ENCODE assay signal across 1 cellular context in the genomic region with DNA sequence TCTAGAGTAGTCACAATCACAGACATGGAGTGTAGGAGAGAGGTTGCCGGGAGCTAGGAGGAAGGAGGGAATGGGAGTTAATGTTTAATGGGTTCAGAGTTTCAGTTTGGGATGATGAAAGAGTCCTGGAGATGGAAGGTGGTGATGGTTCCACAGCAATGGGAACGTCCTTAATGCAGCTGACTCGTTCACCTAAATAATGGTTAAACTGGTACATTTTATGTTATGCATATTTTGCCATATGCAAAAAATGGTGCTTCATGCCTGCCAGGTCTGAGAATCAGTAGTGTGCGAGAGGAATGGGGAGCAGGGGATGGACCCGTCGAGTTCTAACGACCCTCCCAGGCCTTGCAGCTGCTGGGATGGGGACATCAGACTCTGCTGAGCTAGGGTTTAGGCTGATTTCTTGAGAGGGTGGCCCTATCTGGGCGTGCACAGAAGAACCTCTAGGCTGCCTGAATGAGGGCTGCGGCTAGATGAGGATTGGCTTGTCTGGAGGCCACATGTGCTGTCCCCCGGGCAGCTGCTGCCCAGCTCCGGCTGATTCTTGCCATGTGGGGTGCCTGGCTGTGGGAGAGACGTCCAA.
TF ChIP-seq lines count a peak whose summit lies in the region.

No MANE protein-coding gene starts in this region.

TF ChIP-seq in HepG2, 621 proteins besides CTCF, POLR2A, EP300 and RAD21 (continued from another document and continues in another):
- TF ChIP-seq, protein P1, sequence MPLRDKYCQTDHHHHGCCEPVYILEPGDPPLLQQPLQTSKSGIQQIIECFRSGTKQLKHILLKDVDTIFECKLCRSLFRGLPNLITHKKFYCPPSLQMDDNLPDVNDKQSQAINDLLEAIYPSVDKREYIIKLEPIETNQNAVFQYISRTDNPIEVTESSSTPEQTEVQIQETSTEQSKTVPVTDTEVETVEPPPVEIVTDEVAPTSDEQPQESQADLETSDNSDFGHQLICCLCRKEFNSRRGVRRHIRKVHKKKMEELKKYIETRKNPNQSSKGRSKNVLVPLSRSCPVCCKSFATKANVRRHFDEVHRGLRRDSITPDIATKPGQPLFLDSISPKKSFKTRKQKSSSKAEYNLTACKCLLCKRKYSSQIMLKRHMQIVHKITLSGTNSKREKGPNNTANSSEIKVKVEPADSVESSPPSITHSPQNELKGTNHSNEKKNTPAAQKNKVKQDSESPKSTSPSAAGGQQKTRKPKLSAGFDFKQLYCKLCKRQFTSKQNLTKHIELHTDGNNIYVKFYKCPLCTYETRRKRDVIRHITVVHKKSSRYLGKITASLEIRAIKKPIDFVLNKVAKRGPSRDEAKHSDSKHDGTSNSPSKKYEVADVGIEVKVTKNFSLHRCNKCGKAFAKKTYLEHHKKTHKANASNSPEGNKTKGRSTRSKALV (CRISPR knock-in tag; IDR thresholded peaks at IDR 0.05) = no peak
- TF ChIP-seq TAF1 (CRISPR knock-in tag; IDR thresholded peaks at IDR 0.05) (peak; percentile 53; the same call in 1 of the 2 replicates), ZNF318 (CRISPR knock-in tag; IDR thresholded peaks at IDR 0.05) (0 out of 2 replicates have a peak, but pooled peaks have one; percentile 39), CREM (IDR thresholded peaks at IDR 0.05) (peak; percentile 23; the same call in 1 of the 2 replicates), CREM (CRISPR knock-in tag; IDR thresholded peaks at IDR 0.05) (no peak), KAT2B (IDR thresholded peaks at IDR 0.05; ENCODE audit: borderline replicate concordance, low read depth, low read length) (no peak), ZNF557 (CRISPR knock-in tag; IDR thresholded peaks at IDR 0.05) (no peak), ZNF781 (CRISPR knock-in tag; IDR thresholded peaks at IDR 0.05; ENCODE audit: borderline replicate concordance, not compliant biosample characterization) (peak; percentile 59), ZNF629 (CRISPR knock-in tag; conservative IDR thresholded peaks at IDR 0.05) (no peak), KAT7 (CRISPR knock-in tag; IDR thresholded peaks at IDR 0.05; ENCODE audit: borderline replicate concordance) (no peak), E2F2 (CRISPR knock-in tag; IDR thresholded peaks at IDR 0.05; ENCODE audit: borderline replicate concordance) (no peak), ZBED4 (CRISPR knock-in tag; IDR thresholded peaks at IDR 0.05; ENCODE audit: borderline replicate concordance) (no peak), AGO2 (optimal IDR thresholded peaks at IDR 0.05; ENCODE audit: low read depth, low read length) (no peak), ZNF230 (CRISPR knock-in tag; IDR thresholded peaks at IDR 0.05) (peak; percentile 53; the same call in 1 of the 2 replicates), MED13 (CRISPR knock-in tag; IDR thresholded peaks at IDR 0.05) (no peak), CEBPG (CRISPR knock-in tag; IDR thresholded peaks at IDR 0.05) (peak; percentile 90), SP1 (IDR thresholded peaks at IDR 0.05) (no peak), SP1 (CRISPR knock-in tag; IDR thresholded peaks at IDR 0.05) (no peak), ZNF24 (IDR thresholded peaks at IDR 0.05) (no peak), ZNF614 (CRISPR knock-in tag; IDR thresholded peaks at IDR 0.05; ENCODE audit: borderline replicate concordance) (no peak)
- TF ChIP-seq, protein P2, sequence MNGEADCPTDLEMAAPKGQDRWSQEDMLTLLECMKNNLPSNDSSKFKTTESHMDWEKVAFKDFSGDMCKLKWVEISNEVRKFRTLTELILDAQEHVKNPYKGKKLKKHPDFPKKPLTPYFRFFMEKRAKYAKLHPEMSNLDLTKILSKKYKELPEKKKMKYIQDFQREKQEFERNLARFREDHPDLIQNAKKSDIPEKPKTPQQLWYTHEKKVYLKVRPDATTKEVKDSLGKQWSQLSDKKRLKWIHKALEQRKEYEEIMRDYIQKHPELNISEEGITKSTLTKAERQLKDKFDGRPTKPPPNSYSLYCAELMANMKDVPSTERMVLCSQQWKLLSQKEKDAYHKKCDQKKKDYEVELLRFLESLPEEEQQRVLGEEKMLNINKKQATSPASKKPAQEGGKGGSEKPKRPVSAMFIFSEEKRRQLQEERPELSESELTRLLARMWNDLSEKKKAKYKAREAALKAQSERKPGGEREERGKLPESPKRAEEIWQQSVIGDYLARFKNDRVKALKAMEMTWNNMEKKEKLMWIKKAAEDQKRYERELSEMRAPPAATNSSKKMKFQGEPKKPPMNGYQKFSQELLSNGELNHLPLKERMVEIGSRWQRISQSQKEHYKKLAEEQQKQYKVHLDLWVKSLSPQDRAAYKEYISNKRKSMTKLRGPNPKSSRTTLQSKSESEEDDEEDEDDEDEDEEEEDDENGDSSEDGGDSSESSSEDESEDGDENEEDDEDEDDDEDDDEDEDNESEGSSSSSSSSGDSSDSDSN (CRISPR knock-in tag; IDR thresholded peaks at IDR 0.05) = peak; percentile 53; the same call in 1 of the 2 replicates
- TF ChIP-seq, protein P3, sequence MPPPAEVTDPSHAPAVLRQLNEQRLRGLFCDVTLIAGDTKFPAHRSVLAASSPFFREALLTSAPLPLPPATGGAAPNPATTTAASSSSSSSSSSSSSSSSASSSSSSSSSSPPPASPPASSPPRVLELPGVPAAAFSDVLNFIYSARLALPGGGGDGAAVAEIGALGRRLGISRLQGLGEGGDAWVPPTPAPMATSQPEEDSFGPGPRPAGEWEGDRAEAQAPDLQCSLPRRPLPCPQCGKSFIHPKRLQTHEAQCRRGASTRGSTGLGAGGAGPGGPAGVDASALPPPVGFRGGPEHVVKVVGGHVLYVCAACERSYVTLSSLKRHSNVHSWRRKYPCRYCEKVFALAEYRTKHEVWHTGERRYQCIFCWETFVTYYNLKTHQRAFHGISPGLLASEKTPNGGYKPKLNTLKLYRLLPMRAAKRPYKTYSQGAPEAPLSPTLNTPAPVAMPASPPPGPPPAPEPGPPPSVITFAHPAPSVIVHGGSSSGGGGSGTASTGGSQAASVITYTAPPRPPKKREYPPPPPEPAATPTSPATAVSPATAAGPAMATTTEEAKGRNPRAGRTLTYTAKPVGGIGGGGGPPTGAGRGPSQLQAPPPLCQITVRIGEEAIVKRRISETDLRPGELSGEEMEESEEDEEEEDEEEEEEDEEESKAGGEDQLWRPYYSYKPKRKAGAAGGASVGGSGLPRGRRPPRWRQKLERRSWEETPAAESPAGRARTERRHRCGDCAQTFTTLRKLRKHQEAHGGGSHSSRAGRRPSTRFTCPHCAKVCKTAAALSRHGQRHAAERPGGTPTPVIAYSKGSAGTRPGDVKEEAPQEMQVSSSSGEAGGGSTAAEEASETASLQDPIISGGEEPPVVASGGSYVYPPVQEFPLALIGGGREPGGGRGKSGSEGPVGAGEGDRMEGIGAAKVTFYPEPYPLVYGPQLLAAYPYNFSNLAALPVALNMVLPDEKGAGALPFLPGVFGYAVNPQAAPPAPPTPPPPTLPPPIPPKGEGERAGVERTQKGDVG (CRISPR knock-in tag; IDR thresholded peaks at IDR 0.05; ENCODE audit: borderline replicate concordance) = no peak
- TF ChIP-seq, protein P4, sequence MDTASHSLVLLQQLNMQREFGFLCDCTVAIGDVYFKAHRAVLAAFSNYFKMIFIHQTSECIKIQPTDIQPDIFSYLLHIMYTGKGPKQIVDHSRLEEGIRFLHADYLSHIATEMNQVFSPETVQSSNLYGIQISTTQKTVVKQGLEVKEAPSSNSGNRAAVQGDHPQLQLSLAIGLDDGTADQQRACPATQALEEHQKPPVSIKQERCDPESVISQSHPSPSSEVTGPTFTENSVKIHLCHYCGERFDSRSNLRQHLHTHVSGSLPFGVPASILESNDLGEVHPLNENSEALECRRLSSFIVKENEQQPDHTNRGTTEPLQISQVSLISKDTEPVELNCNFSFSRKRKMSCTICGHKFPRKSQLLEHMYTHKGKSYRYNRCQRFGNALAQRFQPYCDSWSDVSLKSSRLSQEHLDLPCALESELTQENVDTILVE (CRISPR knock-in tag; IDR thresholded peaks at IDR 0.05) = 0 out of 2 replicates have a peak, but pooled peaks have one; percentile 21
- TF ChIP-seq, protein P5, sequence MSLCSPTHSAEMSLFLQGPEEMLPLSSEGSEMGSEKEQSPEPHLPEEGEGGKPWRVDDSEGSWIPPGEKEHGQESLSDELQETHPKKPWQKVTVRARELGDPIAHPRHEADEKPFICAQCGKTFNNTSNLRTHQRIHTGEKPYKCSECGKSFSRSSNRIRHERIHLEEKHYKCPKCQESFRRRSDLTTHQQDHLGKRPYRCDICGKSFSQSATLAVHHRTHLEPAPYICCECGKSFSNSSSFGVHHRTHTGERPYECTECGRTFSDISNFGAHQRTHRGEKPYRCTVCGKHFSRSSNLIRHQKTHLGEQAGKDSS (CRISPR knock-in tag; IDR thresholded peaks at IDR 0.05; ENCODE audit: borderline replicate concordance, low read depth) = no peak
